ENCODE assay signal across 1 cellular context in the genomic region with DNA sequence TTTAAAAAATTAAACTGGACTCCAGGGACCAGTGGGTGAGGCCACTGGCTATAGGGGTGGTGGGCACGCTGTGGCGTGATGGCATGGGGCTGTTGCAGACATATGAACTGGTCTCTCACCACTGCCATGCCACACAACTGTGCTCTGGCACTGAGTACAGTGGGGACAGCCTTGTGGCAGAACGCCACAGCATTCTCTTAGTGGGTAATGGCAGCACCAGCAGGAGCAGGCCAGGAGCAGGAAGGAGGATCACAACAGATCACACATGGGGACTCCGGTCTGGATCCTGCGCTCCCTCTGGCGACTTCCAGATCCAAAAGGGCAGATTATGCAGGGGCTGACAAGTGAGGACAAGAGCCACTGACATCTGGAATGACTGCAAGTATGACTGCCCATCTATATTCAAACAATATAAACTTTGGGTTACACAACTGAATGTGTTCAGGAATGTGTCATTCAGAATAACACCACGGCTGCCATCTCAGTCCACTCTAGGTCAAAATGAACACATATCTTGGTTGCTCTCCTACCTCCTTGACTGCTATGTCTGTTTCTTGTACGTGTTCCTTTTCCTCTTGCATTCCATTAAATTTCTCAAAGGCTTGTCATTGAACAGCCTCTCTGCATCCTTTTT.
TF ChIP-seq lines count a peak whose summit lies in the region.

No MANE protein-coding gene starts in this region.

TF ChIP-seq in HEK293, 187 proteins besides CTCF, POLR2A, EP300 and RAD21 (continued from another document):
- TF ChIP-seq, protein P1, sequence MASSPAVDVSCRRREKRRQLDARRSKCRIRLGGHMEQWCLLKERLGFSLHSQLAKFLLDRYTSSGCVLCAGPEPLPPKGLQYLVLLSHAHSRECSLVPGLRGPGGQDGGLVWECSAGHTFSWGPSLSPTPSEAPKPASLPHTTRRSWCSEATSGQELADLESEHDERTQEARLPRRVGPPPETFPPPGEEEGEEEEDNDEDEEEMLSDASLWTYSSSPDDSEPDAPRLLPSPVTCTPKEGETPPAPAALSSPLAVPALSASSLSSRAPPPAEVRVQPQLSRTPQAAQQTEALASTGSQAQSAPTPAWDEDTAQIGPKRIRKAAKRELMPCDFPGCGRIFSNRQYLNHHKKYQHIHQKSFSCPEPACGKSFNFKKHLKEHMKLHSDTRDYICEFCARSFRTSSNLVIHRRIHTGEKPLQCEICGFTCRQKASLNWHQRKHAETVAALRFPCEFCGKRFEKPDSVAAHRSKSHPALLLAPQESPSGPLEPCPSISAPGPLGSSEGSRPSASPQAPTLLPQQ (tag by site-specific recombination; IDR thresholded peaks at IDR 0.05), result no peak
- no peak for TF ChIP-seq GLI4 (tag by site-specific recombination; IDR thresholded peaks at IDR 0.05)
